In genomic region chr22:35092146-35092805, GRCh38 we compare ENCODE assay signal across 29 cellular contexts. TPM values are rescaled to one million over a fixed set of nuclear protein-coding genes. Genes with fewer than 3 reads are reported as not detected.
"Had no signal": no experiment of that assay in that cellular context is flagged by ENCODE, and none has a peak within 500 bp of the region (broad histone marks: within the 10 kb centered on the region; RNA-seq: fewer than 3 reads in every experiment).

No MANE protein-coding gene starts in this region.

- H3K27ac ChIP-seq: brain microvascular endothelial cell, SJSA1 had no signal

- H3K4me2 ChIP-seq: SK-N-SH had no signal

- H3K4me1 ChIP-seq: Peyer's patch, SJSA1 had no signal

- H3K9me3 ChIP-seq: Peyer's patch, SJSA1, SK-N-SH had no signal

- H3K36me3 ChIP-seq: brain microvascular endothelial cell, Peyer's patch, SJSA1 had no signal

- H3K27me3 ChIP-seq: brain microvascular endothelial cell, Peyer's patch, SJSA1 had no signal

- H3K9ac ChIP-seq: SK-N-SH had no signal

- FAIRE-seq: TTC549 had no signal

- DNase-seq: activated CD4-positive, alpha-beta memory T cell treated with anti-CD3 and anti-CD28 coated beads for 36 hours; activated CD4-positive, alpha-beta T cell treated with anti-CD3 and anti-CD28 coated beads, Interleukin-2, amount 10 ng/mL, durations not matched to agents 24 days and 14 days; activated CD8-positive, alpha-beta memory T cell treated with anti-CD3 and anti-CD28 coated beads, Interleukin-2, amount 50 U/mL, for 4 hours; activated effector memory CD4-positive, alpha-beta T cell treated with Interleukin-2 at 50 U/mL for 16 hours; activated naive CD4-positive, alpha-beta T cell treated with anti-CD3 and anti-CD28 coated beads, Interleukin-2, amount 10 ng/mL, durations not matched to agents 7 days and 5 days; activated naive CD8-positive, alpha-beta T cell treated with anti-CD3 and anti-CD28 coated beads, Interleukin-2, amount 50 U/mL, for 24 hours; activated T-cell treated with anti-CD3 and anti-CD28 coated beads, Interleukin-2, amount 50 U/mL, for 48 hours; aorta; brain microvascular endothelial cell; central memory CD4-positive, alpha-beta T cell; Kasumi-1; KG1; MM.1S; MV-4-11; NCI-H1092; NCI-H1436 treated with DMSO at 0.1 percent for 48 hours; NCI-H187 treated with DMSO at 0.1 percent for 48 hours; NCI-H2081; NCI-H2171 treated with DMSO at 0.1 percent for 48 hours; NCI-H2227 treated with DMSO at 0.1 percent for 48 hours; NCI-H446; NCI-H510A treated with DMSO at 0.1 percent for 48 hours; NCI-H526 treated with DMSO at 0.1 percent for 48 hours; Peyer's patch; RPMI8226; SHP77 treated with DMSO at 0.1 percent for 48 hours; SK-N-SH had no signal

- H3K4me3 ChIP-seq: Peyer's patch, SJSA1 had no signal

RNA-seq across cellular contexts. Expression of gene ISX, which starts 26.3 kb away (rescaled TPM):
- polyA plus RNA-seq: SK-N-SH had no signal
